ENCODE assay signal across 1 cellular context in genomic region chr10:98339790-98340189, GRCh38.
TF ChIP-seq lines count a peak whose summit lies in the region.

No MANE protein-coding gene starts in this region.

TF ChIP-seq in GM12878, 131 proteins besides CTCF, POLR2A, EP300 and RAD21 (continued from another document):
- TF ChIP-seq SKIL (IDR thresholded peaks at IDR 0.05; ENCODE audit: low read depth, poor library complexity, severe bottlenecking), result peak; percentile 33
- peak; percentile 79 for TF ChIP-seq TBL1XR1 (IDR thresholded peaks at IDR 0.05; ENCODE audit: low read depth, low read length)
- no peak for TF ChIP-seq IRF3 (IDR thresholded peaks at IDR 0.05)
- TF ChIP-seq RAD51 (IDR thresholded peaks at IDR 0.05), result peak; percentile 78
- TF ChIP-seq, protein P1, sequence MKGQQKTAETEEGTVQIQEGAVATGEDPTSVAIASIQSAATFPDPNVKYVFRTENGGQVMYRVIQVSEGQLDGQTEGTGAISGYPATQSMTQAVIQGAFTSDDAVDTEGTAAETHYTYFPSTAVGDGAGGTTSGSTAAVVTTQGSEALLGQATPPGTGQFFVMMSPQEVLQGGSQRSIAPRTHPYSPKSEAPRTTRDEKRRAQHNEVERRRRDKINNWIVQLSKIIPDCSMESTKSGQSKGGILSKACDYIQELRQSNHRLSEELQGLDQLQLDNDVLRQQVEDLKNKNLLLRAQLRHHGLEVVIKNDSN (IDR thresholded peaks at IDR 0.05; ENCODE audit: borderline replicate concordance, extremely low read length, insufficient read depth, low read depth, low read length), result peak; percentile 77
- TF ChIP-seq EZH2 (IDR thresholded peaks at IDR 0.05; ENCODE audit: borderline replicate concordance, control insufficient read depth, low read depth, low read length), result no peak
- TF ChIP-seq HDGF (IDR thresholded peaks at IDR 0.05), result no peak
- peak in 1 of 2 experiments; percentile 94; a peak in 2 of 4 replicates for TF ChIP-seq ETV6 (conservative IDR thresholded peaks at IDR 0.05 in 1 of 2, IDR thresholded peaks at IDR 0.05 in 1 of 2; ENCODE audit: borderline replicate concordance in 1 of 2, low read depth in 1 of 2)
- TF ChIP-seq BHLHE40 (IDR thresholded peaks at IDR 0.05; ENCODE audit: borderline replicate concordance in 1 of 2, low read depth in 2 of 2, low read length in 1 of 2), result peak; percentile 81 to 84
- TF ChIP-seq, protein P2, sequence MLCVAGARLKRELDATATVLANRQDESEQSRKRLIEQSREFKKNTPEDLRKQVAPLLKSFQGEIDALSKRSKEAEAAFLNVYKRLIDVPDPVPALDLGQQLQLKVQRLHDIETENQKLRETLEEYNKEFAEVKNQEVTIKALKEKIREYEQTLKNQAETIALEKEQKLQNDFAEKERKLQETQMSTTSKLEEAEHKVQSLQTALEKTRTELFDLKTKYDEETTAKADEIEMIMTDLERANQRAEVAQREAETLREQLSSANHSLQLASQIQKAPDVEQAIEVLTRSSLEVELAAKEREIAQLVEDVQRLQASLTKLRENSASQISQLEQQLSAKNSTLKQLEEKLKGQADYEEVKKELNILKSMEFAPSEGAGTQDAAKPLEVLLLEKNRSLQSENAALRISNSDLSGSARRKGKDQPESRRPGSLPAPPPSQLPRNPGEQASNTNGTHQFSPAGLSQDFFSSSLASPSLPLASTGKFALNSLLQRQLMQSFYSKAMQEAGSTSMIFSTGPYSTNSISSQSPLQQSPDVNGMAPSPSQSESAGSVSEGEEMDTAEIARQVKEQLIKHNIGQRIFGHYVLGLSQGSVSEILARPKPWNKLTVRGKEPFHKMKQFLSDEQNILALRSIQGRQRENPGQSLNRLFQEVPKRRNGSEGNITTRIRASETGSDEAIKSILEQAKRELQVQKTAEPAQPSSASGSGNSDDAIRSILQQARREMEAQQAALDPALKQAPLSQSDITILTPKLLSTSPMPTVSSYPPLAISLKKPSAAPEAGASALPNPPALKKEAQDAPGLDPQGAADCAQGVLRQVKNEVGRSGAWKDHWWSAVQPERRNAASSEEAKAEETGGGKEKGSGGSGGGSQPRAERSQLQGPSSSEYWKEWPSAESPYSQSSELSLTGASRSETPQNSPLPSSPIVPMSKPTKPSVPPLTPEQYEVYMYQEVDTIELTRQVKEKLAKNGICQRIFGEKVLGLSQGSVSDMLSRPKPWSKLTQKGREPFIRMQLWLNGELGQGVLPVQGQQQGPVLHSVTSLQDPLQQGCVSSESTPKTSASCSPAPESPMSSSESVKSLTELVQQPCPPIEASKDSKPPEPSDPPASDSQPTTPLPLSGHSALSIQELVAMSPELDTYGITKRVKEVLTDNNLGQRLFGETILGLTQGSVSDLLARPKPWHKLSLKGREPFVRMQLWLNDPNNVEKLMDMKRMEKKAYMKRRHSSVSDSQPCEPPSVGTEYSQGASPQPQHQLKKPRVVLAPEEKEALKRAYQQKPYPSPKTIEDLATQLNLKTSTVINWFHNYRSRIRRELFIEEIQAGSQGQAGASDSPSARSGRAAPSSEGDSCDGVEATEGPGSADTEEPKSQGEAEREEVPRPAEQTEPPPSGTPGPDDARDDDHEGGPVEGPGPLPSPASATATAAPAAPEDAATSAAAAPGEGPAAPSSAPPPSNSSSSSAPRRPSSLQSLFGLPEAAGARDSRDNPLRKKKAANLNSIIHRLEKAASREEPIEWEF (IDR thresholded peaks at IDR 0.05; ENCODE audit: insufficient replicate concordance, low read depth, low read length), result no peak
- no peak for TF ChIP-seq ATF7 (IDR thresholded peaks at IDR 0.05; ENCODE audit: low read depth)
- TF ChIP-seq PAX5 (IDR thresholded peaks at IDR 0.05; ENCODE audit: borderline replicate concordance, low read depth, low read length), result peak; percentile 22; the same call in 1 of the 2 replicates
- peak; percentile 76 for TF ChIP-seq MEF2B (IDR thresholded peaks at IDR 0.05; ENCODE audit: partially characterized antibody, poor library complexity, severe bottlenecking)
- TF ChIP-seq CREB1 (IDR thresholded peaks at IDR 0.05; ENCODE audit: low read depth), result 0 out of 2 replicates have a peak, but pooled peaks have one; percentile 23
- peak; percentile 58; the same call in 1 of the 2 replicates for TF ChIP-seq CREM (IDR thresholded peaks at IDR 0.05; ENCODE audit: low read depth)
- TF ChIP-seq RUNX3 (IDR thresholded peaks at IDR 0.05; ENCODE audit: low read length), result peak; percentile 96
- peak; percentile 82 for TF ChIP-seq NFIC (IDR thresholded peaks at IDR 0.05; ENCODE audit: low read depth, low read length)
- TF ChIP-seq, protein P3, sequence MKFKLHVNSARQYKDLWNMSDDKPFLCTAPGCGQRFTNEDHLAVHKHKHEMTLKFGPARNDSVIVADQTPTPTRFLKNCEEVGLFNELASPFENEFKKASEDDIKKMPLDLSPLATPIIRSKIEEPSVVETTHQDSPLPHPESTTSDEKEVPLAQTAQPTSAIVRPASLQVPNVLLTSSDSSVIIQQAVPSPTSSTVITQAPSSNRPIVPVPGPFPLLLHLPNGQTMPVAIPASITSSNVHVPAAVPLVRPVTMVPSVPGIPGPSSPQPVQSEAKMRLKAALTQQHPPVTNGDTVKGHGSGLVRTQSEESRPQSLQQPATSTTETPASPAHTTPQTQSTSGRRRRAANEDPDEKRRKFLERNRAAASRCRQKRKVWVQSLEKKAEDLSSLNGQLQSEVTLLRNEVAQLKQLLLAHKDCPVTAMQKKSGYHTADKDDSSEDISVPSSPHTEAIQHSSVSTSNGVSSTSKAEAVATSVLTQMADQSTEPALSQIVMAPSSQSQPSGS (IDR thresholded peaks at IDR 0.05; ENCODE audit: low read length), result peak; percentile 60; the same call in 1 of the 2 replicates
- 0 out of 2 replicates have a peak, but pooled peaks have one; percentile 52 for TF ChIP-seq CBFB (IDR thresholded peaks at IDR 0.05; ENCODE audit: low read depth)
- TF ChIP-seq MEF2A (IDR thresholded peaks at IDR 0.05; ENCODE audit: insufficient read depth, low read depth, low read length), result peak; percentile 96
- TF ChIP-seq SREBF2 (IDR thresholded peaks at IDR 0.05; ENCODE audit: low read length), result no peak
- peak; percentile 44; the same call in 1 of the 2 replicates for TF ChIP-seq IKZF1 (conservative IDR thresholded peaks at IDR 0.05)
